In genomic region chr17:39573447-39574298, GRCh38 we compare ENCODE assay signal across 9 cellular contexts. TPM values are rescaled to one million over a fixed set of nuclear protein-coding genes. Genes with fewer than 3 reads are reported as not detected.
DNase-seq lines count a peak whose midpoint lies in the region; ATAC-seq, FAIRE-seq and TF ChIP-seq lines count a peak whose summit lies in the region.
"Had no signal": no experiment of that assay in that cellular context is flagged by ENCODE, and none has a peak within 500 bp of the region (broad histone marks: within the 10 kb centered on the region; RNA-seq: fewer than 3 reads in every experiment).

No MANE protein-coding gene starts in this region.

- H3K36me3 ChIP-seq in CD8-positive, alpha-beta memory T cell (ENCODE audit: insufficient read depth, low read length): no peaks in the 10 kb centered on the region
- no peaks in the 10 kb centered on the region for H3K36me3 ChIP-seq in GM12878 (ENCODE audit: control insufficient read depth in 2 of 2, insufficient read depth in 2 of 2, low read length in 1 of 2)
- no peaks in the 10 kb centered on the region for H3K36me3 ChIP-seq in hepatocyte (replicated peaks; ENCODE audit: insufficient read depth, low read depth)

- H4K20me1 ChIP-seq in GM12878 (ENCODE audit: control insufficient read depth, insufficient read depth) (no peaks in the 10 kb centered on the region), hepatocyte (ENCODE audit: insufficient read depth, poor library complexity, severe bottlenecking) (no peaks in the 10 kb centered on the region)

- peaks cover 4 to 6% (median 5%) of the 10 kb centered on the region in 3 donors for H3K4me1 Mint-ChIP-seq in CD8-positive, alpha-beta memory T cell

- ATAC-seq in GM12878 (peak; percentile 90), HG03442 (IDR thresholded peaks at IDR 0.05; ENCODE audit: unreplicated experiment) (no peak)

- peak overlapping the region; percentile 34; the same call in 1 of the 2 replicates for H3K9ac ChIP-seq in GM12878 (ENCODE audit: control insufficient read depth, insufficient read depth, low read length)

- TF ChIP-seq RAD21 in GM12878 (IDR thresholded peaks at IDR 0.05; ENCODE audit: insufficient read depth, low read depth, low read length): no peak

- peak overlapping the region in 2 of 8 donors; percentile 59 to 87 for H3K27ac Mint-ChIP-seq in CD8-positive, alpha-beta memory T cell

- peaks cover 8 to 12% (median 11%) of the 10 kb centered on the region in 5 donors for H3K9me3 Mint-ChIP-seq in CD8-positive, alpha-beta memory T cell

- H3K79me2 ChIP-seq in GM12878 (ENCODE audit: control insufficient read depth, insufficient read depth, low read length) (no peaks in the 10 kb centered on the region), hepatocyte (no peaks in the 10 kb centered on the region)

- intact Hi-C loops in GM12878 (cut with micrococcal nuclease; ENCODE audit: unreplicated experiment): no loop called here

- H3K27me3 Mint-ChIP-seq in CD8-positive, alpha-beta memory T cell: peaks cover 14% of the 10 kb centered on the region in 2 donors

- no peaks in the 10 kb centered on the region for H3K4me1 ChIP-seq in CD8-positive, alpha-beta memory T cell (ENCODE audit: insufficient read depth, low read length)
- H3K4me1 ChIP-seq in GM12878 (ENCODE audit: control insufficient read depth, insufficient read depth, low read length): no peaks in the 10 kb centered on the region
- H3K4me1 ChIP-seq in hepatocyte (ENCODE audit: insufficient read depth): peaks cover 4% of the 10 kb centered on the region

- H3K9me3 ChIP-seq in CD8-positive, alpha-beta memory T cell (ENCODE audit: low read length): peaks cover 6% of the 10 kb centered on the region
- no peaks in the 10 kb centered on the region; the same call in 2 of the 3 replicates for H3K9me3 ChIP-seq in GM12878 (replicated peaks; ENCODE audit: control insufficient read depth, insufficient read depth, low read length)
- no peaks in the 10 kb centered on the region for H3K9me3 ChIP-seq in hepatocyte (ENCODE audit: low read depth)

- DNase-seq in CD8-positive, alpha-beta memory T cell: peak in 1 of 5 donors; percentile 13
- DNase-seq in HFF-Myc (ENCODE audit: extremely low read depth, low read depth) (no peak), RPMI8226 (peak; percentile 60), GM12878 (ENCODE audit: low read depth, low spot score) (no peak), hepatocyte (ENCODE audit: low spot score) (peak; percentile 76), renal cortical epithelial cell (ENCODE audit: low read depth) (peak; percentile 14), NK-92 (lab: John Stamatoyannopoulos, UW; ENCODE audit: unreplicated experiment) (no peak)

- H2AFZ ChIP-seq in GM12878 (ENCODE audit: control insufficient read depth, low read depth, low read length) (peak overlapping the region; percentile 16), hepatocyte (peak overlapping the region; percentile 90)

- FAIRE-seq in GM12878 (lab: Jason Lieb, UNC): no peak

- no peaks in the 10 kb centered on the region for H3K27me3 ChIP-seq in CD8-positive, alpha-beta memory T cell (ENCODE audit: insufficient read depth, low read length, poor library complexity, severe bottlenecking)
- H3K27me3 ChIP-seq in GM12878 (replicated peaks in 1 of 2; ENCODE audit: control insufficient read depth in 2 of 2, insufficient read depth in 2 of 2, low read length in 1 of 2) (peaks cover 0 to 4% of the 10 kb centered on the region in 2 experiments; a peak in 2 of 4 replicates), hepatocyte (peaks cover 3% of the 10 kb centered on the region)

- CTCF ChIA-PET in CD8-positive, alpha-beta memory T cell (lab: Charles Lee): interaction anchor here (1.2 kb wide), 1 partner anchor 48 kb away, joined by 4 read pairs; no protein-coding TSS in a partner anchor
- CTCF ChIA-PET in GM12878 (lab: Yijun Ruan, JAX): no interaction called here

- RAD21 ChIA-PET in GM12878 (lab: Charles Lee; ENCODE audit: unreplicated experiment): no interaction called here

- TF ChIP-seq POLR2A in GM12878 (IDR thresholded peaks at IDR 0.05; ENCODE audit: low read depth, low read length): no peak

- no peaks in the 10 kb centered on the region for H3K9me2 ChIP-seq in hepatocyte (replicated peaks; ENCODE audit: insufficient read depth)

- H3K27ac ChIP-seq in CD8-positive, alpha-beta memory T cell (ENCODE audit: low read depth, low read length): no peak overlapping the region
- H3K27ac ChIP-seq in GM12878 (ENCODE audit: control insufficient read depth, insufficient read depth): no peak overlapping the region
- H3K27ac ChIP-seq in hepatocyte: peak overlapping the region; percentile 46

- SMC1A ChIA-PET in GM12878 (lab: Charles Lee; ENCODE audit: uncharacterized antibody, unreplicated experiment): no interaction called here

- TF ChIP-seq EP300 in GM12878 (IDR thresholded peaks at IDR 0.05; ENCODE audit: borderline replicate concordance in 1 of 2, control insufficient read depth in 1 of 2, low read depth in 2 of 2, low read length in 2 of 2): no peak

- peaks cover 18 to 35% (median 31%) of the 10 kb centered on the region in 3 donors for H3K36me3 Mint-ChIP-seq in CD8-positive, alpha-beta memory T cell

- POLR2A ChIA-PET in CD8-positive, alpha-beta memory T cell (lab: Charles Lee): no interaction called here
- POLR2A ChIA-PET in GM12878 (lab: Charles Lee): no interaction called here

- TF ChIP-seq CTCF in HFF-Myc (IDR thresholded peaks at IDR 0.05; ENCODE audit: low read depth, low read length, missing control alignments) (no peak), GM12878 (IDR thresholded peaks at IDR 0.05 in 2 of 3, conservative IDR thresholded peaks at IDR 0.05 in 1 of 3; ENCODE audit: control insufficient read depth in 2 of 3, extremely low read depth in 1 of 3, insufficient read depth in 1 of 3, low read depth in 3 of 3, low read length in 3 of 3) (no peak), hepatocyte (IDR thresholded peaks at IDR 0.05; ENCODE audit: poor library complexity) (no peak)

- 5% methylated on average over 62 of the region's 66 CpGs for WGBS in GM12878 (ENCODE audit: insufficient coverage, insufficient replicate concordance, low lambda C conversion rate, missing lambda C conversion rate)
- WGBS in hepatocyte (ENCODE audit: low lambda C conversion rate, missing lambda C conversion rate): 2% methylated on average over 63 of the region's 66 CpGs

- in situ Hi-C loops in GM12878 (cut with MboI): no loop called here

- H3K4me3 ChIP-seq in CD8-positive, alpha-beta memory T cell (ENCODE audit: low read length): peak overlapping the region; percentile 19
- H3K4me3 ChIP-seq in HFF-Myc (replicated peaks; ENCODE audit: low read depth, low read length): peak overlapping the region; percentile 48
- peak overlapping the region; percentile 70 for H3K4me3 ChIP-seq in GM12878
- peak overlapping the region; percentile 70 for H3K4me3 ChIP-seq in hepatocyte

- H3K4me2 ChIP-seq in GM12878 (ENCODE audit: control insufficient read depth, insufficient read depth): peak overlapping the region; percentile 75
- H3K4me2 ChIP-seq in hepatocyte: peak overlapping the region; percentile 91

- H3K4me3 Mint-ChIP-seq in CD8-positive, alpha-beta memory T cell: peak overlapping the region; percentile 58 to 88 (median 80)

- BruUV-seq in GM12878 (replicated peaks; lab: Mats Ljungman, UMichigan): no TSS peak

RNA-seq across cellular contexts. Expression of gene NEUROD2, which starts 34.0 kb away (rescaled TPM):
- total RNA-seq in CD8-positive, alpha-beta memory T cell: not detected
- not detected for polyA plus RNA-seq in CD8-positive, alpha-beta memory T cell
- total RNA-seq in GM12878 (2013; cell fraction: nucleolus; rRNA removed): not detected in 2 replicates
- total RNA-seq in GM12878 (2014; rRNA removed) (not detected in 2 replicates), GM12878 (2014; rRNA removed; fragmentation: Illumina TruSeq; extraction: Trizol) (not detected in 2 replicates), GM12878 (2021) (not detected in 2 replicates), hepatocyte (not detected in 2 replicates), renal cortical epithelial cell (not detected in 2 replicates)
- not detected for polyA plus RNA-seq in GM12878 (2011; ENCODE audit: low read depth)
- polyA plus RNA-seq in GM12878 (2011; rRNA removed) (not detected in 2 replicates), GM12878 (2014; fragmentation: Illumina TruSeq; extraction: Trizol) (not detected in 2 replicates), GM12878 (2014; fragmentation: Nextera tagmentation; extraction: Ambion mirVana) (not detected), GM12878 (2014; rRNA removed) (not detected in 2 replicates), GM12878 (2016; fragmentation: Nextera tagmentation; extraction: Ambion mirVana) (not detected), hepatocyte (not detected in 2 replicates)
- polyA plus RNA-seq in GM12878 (2011; cell fraction: cytosol; rRNA removed): not detected in 2 replicates
- polyA plus RNA-seq in GM12878 (2011; cell fraction: nucleus; rRNA removed): not detected in 2 replicates
- 0.03 and 0.06 TPM in 2 replicates for polyA plus RNA-seq in GM12878 (2012)
- polyA minus RNA-seq in GM12878 (2011; rRNA and poly(A)+ RNA removed): not detected in 2 replicates
- not detected in 2 replicates for polyA minus RNA-seq in GM12878 (2011; cell fraction: cytosol; rRNA and poly(A)+ RNA removed)
- polyA minus RNA-seq in GM12878 (2011; cell fraction: nucleus; rRNA and poly(A)+ RNA removed): not detected in 2 replicates
- total RNA-seq: T-helper 2 cell treated with Interferon-gamma antibody and Interleukin-4, amounts not matched to agents 100 ng/mL and 5 ng/mL, for 36 hours had no signal

RNA-seq across cellular contexts. Expression of gene PPP1R1B, which starts 53.1 kb away (rescaled TPM):
- not detected for total RNA-seq in CD8-positive, alpha-beta memory T cell
- polyA plus RNA-seq in CD8-positive, alpha-beta memory T cell: not detected
- total RNA-seq in GM12878 (2013; cell fraction: nucleolus; rRNA removed): not detected in 2 replicates
- total RNA-seq in GM12878 (2014; rRNA removed) (not detected in 2 replicates), GM12878 (2014; rRNA removed; fragmentation: Illumina TruSeq; extraction: Trizol) (not detected in 2 replicates), GM12878 (2021) (not detected in 2 replicates), hepatocyte (1.5 TPM in 2 replicates), renal cortical epithelial cell (0.15 TPM in 1 of 2 replicates, not detected in the other)
- not detected for polyA plus RNA-seq in GM12878 (2011; ENCODE audit: low read depth)
- polyA plus RNA-seq in GM12878 (2011; rRNA removed) (0.08 and 0.10 TPM in 2 replicates), GM12878 (2014; fragmentation: Illumina TruSeq; extraction: Trizol) (not detected in 2 replicates), GM12878 (2014; fragmentation: Nextera tagmentation; extraction: Ambion mirVana) (not detected), GM12878 (2014; rRNA removed) (not detected in 2 replicates), GM12878 (2016; fragmentation: Nextera tagmentation; extraction: Ambion mirVana) (not detected), hepatocyte (3.7 TPM in 2 replicates)
- 0.15 and 0.24 TPM in 2 replicates for polyA plus RNA-seq in GM12878 (2011; cell fraction: cytosol; rRNA removed)
- 0.10 TPM in 1 of 2 replicates, not detected in the other for polyA plus RNA-seq in GM12878 (2011; cell fraction: nucleus; rRNA removed)
- polyA plus RNA-seq in GM12878 (2012): not detected in 2 replicates
- polyA minus RNA-seq in GM12878 (2011; rRNA and poly(A)+ RNA removed): not detected in 2 replicates
- polyA minus RNA-seq in GM12878 (2011; cell fraction: cytosol; rRNA and poly(A)+ RNA removed): not detected in 2 replicates
- not detected in 2 replicates for polyA minus RNA-seq in GM12878 (2011; cell fraction: nucleus; rRNA and poly(A)+ RNA removed)
- total RNA-seq: T-helper 2 cell treated with Interferon-gamma antibody and Interleukin-4, amounts not matched to agents 100 ng/mL and 5 ng/mL, for 36 hours had no signal

Comparison
In these comparisons a context has a peak if more than half of its experiments do, and no peak if none do; other contexts are left out.
1. DNase-seq: peak in RPMI8226 (single experiment), hepatocyte (single experiment) and renal cortical epithelial cell (single experiment); none in HFF-Myc (single experiment), GM12878 (single experiment) and NK-92 (single experiment).
2. H3K4me3 ChIP-seq: peak in every context shown above with its lines; median percentile 70 in GM12878; 70 in hepatocyte; 48 in HFF-Myc; 19 in CD8-positive, alpha-beta memory T cell.